3 cellular contexts compared by ENCODE assay signal in the genomic region with DNA sequence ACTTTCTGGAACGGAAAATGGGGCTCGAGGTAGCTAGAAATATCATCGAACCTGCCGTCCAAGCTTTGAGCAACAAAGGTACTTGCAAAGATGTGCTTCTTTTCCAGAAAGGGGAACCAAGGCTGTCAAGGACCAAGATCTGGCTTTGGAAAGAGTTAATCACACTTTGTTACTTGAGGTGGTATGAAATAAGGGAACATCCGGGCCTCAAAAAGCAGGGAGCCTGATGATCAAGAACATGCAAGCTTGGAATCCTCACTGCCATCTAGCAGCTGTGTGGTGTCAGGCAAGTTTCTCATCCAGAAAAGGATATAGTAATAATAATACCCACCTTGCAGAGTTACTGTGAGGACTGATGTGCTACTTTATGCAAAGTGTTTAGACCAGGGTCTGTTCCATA.
"Had no signal": no experiment of that assay in that cellular context is flagged by ENCODE, and none has a peak within 500 bp of the region (broad histone marks: within the 10 kb centered on the region; RNA-seq: fewer than 3 reads in every experiment).

No MANE protein-coding gene starts in this region.

- H3K4me3 ChIP-seq: GM12878 had no signal

- DNase-seq: GDM1, GF-D8 had no signal
